Comparison of ENCODE assay signal across 1 cellular context in the genomic region with DNA sequence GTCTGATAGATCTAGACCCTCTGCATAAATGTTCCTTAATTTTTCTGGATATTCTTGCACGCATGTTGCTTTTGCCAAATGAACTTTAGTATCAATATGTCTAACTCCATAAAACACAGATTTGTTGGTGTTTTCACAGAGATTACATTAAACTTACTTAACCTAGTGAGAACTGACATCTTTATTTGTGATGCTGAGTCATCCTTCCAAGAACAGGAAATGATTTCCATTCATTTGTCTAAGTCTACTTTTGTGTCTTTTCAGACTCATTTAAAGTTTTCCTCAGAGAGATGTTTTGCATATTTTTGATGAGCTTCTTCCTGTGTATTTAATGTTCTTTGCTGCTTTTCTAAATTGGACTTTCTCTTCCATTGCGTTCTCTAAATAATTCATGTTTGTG.
TF ChIP-seq lines count a peak whose summit lies in the region.

No MANE protein-coding gene starts in this region.

TF ChIP-seq in K562, 482 proteins besides CTCF, POLR2A, EP300 and RAD21 (continued from another document and continues in another):
- TF ChIP-seq, protein P1, sequence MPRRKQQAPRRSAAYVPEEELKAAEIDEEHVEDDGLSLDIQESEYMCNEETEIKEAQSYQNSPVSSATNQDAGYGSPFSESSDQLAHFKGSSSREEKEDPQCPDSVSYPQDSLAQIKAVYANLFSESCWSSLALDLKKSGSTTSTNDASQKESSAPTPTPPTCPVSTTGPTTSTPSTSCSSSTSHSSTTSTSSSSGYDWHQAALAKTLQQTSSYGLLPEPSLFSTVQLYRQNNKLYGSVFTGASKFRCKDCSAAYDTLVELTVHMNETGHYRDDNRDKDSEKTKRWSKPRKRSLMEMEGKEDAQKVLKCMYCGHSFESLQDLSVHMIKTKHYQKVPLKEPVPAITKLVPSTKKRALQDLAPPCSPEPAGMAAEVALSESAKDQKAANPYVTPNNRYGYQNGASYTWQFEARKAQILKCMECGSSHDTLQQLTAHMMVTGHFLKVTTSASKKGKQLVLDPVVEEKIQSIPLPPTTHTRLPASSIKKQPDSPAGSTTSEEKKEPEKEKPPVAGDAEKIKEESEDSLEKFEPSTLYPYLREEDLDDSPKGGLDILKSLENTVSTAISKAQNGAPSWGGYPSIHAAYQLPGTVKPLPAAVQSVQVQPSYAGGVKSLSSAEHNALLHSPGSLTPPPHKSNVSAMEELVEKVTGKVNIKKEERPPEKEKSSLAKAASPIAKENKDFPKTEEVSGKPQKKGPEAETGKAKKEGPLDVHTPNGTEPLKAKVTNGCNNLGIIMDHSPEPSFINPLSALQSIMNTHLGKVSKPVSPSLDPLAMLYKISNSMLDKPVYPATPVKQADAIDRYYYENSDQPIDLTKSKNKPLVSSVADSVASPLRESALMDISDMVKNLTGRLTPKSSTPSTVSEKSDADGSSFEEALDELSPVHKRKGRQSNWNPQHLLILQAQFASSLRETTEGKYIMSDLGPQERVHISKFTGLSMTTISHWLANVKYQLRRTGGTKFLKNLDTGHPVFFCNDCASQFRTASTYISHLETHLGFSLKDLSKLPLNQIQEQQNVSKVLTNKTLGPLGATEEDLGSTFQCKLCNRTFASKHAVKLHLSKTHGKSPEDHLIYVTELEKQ (CRISPR knock-in tag; IDR thresholded peaks at IDR 0.05) = no peak
- TF ChIP-seq SIN3A (IDR thresholded peaks at IDR 0.05; ENCODE audit: borderline replicate concordance in 2 of 2, control insufficient read depth in 1 of 2, low read depth in 2 of 2, low read length in 2 of 2) (no peak), ZNF316 (IDR thresholded peaks at IDR 0.05) (peak; percentile 71), TCF3 (CRISPR knock-in tag; IDR thresholded peaks at IDR 0.05) (no peak), NR4A1 (CRISPR knock-in tag; IDR thresholded peaks at IDR 0.05) (no peak), NR4A1 (tag; IDR thresholded peaks at IDR 0.05) (no peak), BHLHE40 (IDR thresholded peaks at IDR 0.05; ENCODE audit: low read length) (no peak), ZNF175 (CRISPR knock-in tag; IDR thresholded peaks at IDR 0.05; ENCODE audit: low read depth) (no peak), ZNF436 (CRISPR knock-in tag; IDR thresholded peaks at IDR 0.05) (no peak), LEF1 (IDR thresholded peaks at IDR 0.05) (no peak), MEIS2 (IDR thresholded peaks at IDR 0.05; ENCODE audit: partially characterized antibody) (peak; percentile 60), NCOR1 (IDR thresholded peaks at IDR 0.05) (no peak), ZSCAN32 (CRISPR knock-in tag; IDR thresholded peaks at IDR 0.05) (no peak), PBX2 (CRISPR knock-in tag; IDR thresholded peaks at IDR 0.05; ENCODE audit: low read depth) (no peak), PBX2 (tag; conservative IDR thresholded peaks at IDR 0.05; ENCODE audit: low read depth) (peak; percentile 28; the same call in 1 of the 2 replicates), DLX4 (CRISPR knock-in tag; IDR thresholded peaks at IDR 0.05) (no peak), CGGBP1 (CRISPR knock-in tag; IDR thresholded peaks at IDR 0.05) (no peak), ZNF717 (CRISPR knock-in tag; IDR thresholded peaks at IDR 0.05) (no peak), E2F1 (CRISPR knock-in tag; IDR thresholded peaks at IDR 0.05) (no peak), RBM39 (optimal IDR thresholded peaks at IDR 0.05; ENCODE audit: low read depth, low read length) (no peak), KLF10 (CRISPR knock-in tag; IDR thresholded peaks at IDR 0.05) (no peak), JUND (IDR thresholded peaks at IDR 0.05; ENCODE audit: borderline replicate concordance, low read depth, low read length) (peak; percentile 24; the same call in 1 of the 2 replicates), JUND (tag; IDR thresholded peaks at IDR 0.05; ENCODE audit: borderline replicate concordance, low read depth, low read length) (no peak; the same call in 2 of the 3 replicates), DACH1 (IDR thresholded peaks at IDR 0.05; ENCODE audit: partially characterized antibody) (no peak), ZNF644 (tag; IDR thresholded peaks at IDR 0.05; ENCODE audit: low read depth) (no peak), SMARCA4 (IDR thresholded peaks at IDR 0.05) (no peak), CHD4 (IDR thresholded peaks at IDR 0.05; ENCODE audit: insufficient read depth, insufficient replicate concordance, low read depth, low read length, poor library complexity, severe bottlenecking) (no peak), TRIM24 (IDR thresholded peaks at IDR 0.05) (0 out of 4 replicates have a peak, but pooled peaks of 1 of the 2 experiments have one; percentile 16), ARHGAP35 (IDR thresholded peaks at IDR 0.05; ENCODE audit: partially characterized antibody) (no peak), NFE2L1 (tag; IDR thresholded peaks at IDR 0.05; ENCODE audit: borderline replicate concordance, low read depth) (peak; percentile 68), MTA2 (IDR thresholded peaks at IDR 0.05; ENCODE audit: low read depth) (no peak), TAF9B (IDR thresholded peaks at IDR 0.05; ENCODE audit: partially characterized antibody) (no peak), MEF2D (tag; conservative IDR thresholded peaks at IDR 0.05; ENCODE audit: low read depth) (no peak), ZNF589 (CRISPR knock-in tag; IDR thresholded peaks at IDR 0.05; ENCODE audit: low read depth) (no peak), PCBP1 (IDR thresholded peaks at IDR 0.05; ENCODE audit: low read depth, low read length, poor library complexity, severe bottlenecking) (no peak), C11orf30 (IDR thresholded peaks at IDR 0.05; ENCODE audit: low read depth) (peak; percentile 67), POLR2H (tag; IDR thresholded peaks at IDR 0.05; ENCODE audit: low read depth) (no peak), ZNF507 (tag; conservative IDR thresholded peaks at IDR 0.05) (no peak), RHOXF2B (CRISPR knock-in tag; conservative IDR thresholded peaks at IDR 0.05) (no peak), ATF3 (IDR thresholded peaks at IDR 0.05) (peak; percentile 45; the same call in 1 of the 2 replicates), ATF3 (CRISPR knock-in tag; conservative IDR thresholded peaks at IDR 0.05) (no peak), UBTF (IDR thresholded peaks at IDR 0.05; ENCODE audit: borderline replicate concordance in 1 of 2, low read depth in 2 of 2, low read length in 2 of 2) (no peak), PKNOX1 (IDR thresholded peaks at IDR 0.05) (no peak; the same call in 1 of the 2 replicates), MAFG (tag; conservative IDR thresholded peaks at IDR 0.05) (peak; percentile 78), MLX (CRISPR knock-in tag; conservative IDR thresholded peaks at IDR 0.05) (no peak)
- TF ChIP-seq, protein P2, sequence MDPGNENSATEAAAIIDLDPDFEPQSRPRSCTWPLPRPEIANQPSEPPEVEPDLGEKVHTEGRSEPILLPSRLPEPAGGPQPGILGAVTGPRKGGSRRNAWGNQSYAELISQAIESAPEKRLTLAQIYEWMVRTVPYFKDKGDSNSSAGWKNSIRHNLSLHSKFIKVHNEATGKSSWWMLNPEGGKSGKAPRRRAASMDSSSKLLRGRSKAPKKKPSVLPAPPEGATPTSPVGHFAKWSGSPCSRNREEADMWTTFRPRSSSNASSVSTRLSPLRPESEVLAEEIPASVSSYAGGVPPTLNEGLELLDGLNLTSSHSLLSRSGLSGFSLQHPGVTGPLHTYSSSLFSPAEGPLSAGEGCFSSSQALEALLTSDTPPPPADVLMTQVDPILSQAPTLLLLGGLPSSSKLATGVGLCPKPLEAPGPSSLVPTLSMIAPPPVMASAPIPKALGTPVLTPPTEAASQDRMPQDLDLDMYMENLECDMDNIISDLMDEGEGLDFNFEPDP (CRISPR knock-in tag; IDR thresholded peaks at IDR 0.05) = no peak
- TF ChIP-seq, protein P3, sequence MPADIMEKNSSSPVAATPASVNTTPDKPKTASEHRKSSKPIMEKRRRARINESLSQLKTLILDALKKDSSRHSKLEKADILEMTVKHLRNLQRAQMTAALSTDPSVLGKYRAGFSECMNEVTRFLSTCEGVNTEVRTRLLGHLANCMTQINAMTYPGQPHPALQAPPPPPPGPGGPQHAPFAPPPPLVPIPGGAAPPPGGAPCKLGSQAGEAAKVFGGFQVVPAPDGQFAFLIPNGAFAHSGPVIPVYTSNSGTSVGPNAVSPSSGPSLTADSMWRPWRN (IDR thresholded peaks at IDR 0.05; ENCODE audit: low read depth) = no peak
- TF ChIP-seq, protein P4, sequence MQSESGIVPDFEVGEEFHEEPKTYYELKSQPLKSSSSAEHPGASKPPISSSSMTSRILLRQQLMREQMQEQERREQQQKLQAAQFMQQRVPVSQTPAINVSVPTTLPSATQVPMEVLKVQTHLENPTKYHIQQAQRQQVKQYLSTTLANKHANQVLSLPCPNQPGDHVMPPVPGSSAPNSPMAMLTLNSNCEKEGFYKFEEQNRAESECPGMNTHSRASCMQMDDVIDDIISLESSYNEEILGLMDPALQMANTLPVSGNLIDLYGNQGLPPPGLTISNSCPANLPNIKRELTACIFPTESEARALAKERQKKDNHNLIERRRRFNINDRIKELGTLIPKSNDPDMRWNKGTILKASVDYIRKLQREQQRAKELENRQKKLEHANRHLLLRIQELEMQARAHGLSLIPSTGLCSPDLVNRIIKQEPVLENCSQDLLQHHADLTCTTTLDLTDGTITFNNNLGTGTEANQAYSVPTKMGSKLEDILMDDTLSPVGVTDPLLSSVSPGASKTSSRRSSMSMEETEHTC (IDR thresholded peaks at IDR 0.05) = no peak
